Comparison of ENCODE assay signal across 8 cellular contexts in the genomic region with DNA sequence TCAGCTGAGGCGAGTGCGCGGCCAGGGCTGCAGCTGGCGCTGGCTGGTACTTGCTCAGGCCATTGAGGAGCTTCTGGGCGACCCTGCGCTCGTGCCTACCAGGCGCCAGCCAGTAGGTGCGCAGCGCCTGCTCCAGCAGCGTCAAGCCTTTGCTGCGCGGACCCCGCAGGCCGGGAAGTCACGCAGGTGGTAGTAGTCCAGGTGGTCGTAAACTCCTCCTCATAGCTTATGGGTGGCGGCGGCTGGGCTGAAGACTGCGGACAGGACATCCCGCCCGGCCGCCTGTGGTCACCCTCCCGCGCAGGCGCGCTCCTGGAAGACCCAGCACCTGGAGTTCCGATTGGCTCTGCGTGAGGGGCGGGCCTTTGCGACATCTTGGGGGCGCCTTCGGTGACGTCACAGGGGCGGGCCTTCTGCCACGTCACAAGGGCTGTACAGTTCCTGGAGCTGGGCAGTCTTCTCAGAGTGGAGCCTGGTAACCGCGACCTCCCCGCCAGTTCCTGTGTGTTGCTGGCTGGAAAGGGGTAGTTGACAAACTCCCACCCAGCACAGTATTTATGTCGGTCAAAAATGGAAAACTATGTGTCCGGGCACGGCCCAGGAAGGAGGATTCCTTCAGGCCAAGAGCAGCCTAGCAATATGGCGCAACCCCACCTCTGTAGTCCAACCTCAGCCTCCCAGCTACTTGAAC.
DNase-seq lines count a peak whose midpoint lies in the region; ATAC-seq, FAIRE-seq and TF ChIP-seq lines count a peak whose summit lies in the region.
"Not testable (repeated sequence)": the region's sequence is repeated elsewhere in the genome, so short reads cannot be mapped to it uniquely, and the experiment has no call there.

No MANE protein-coding gene starts in this region.

- not testable (repeated sequence) for H3K27me3 ChIP-seq in breast epithelium; small intestine (ENCODE audit: control insufficient read depth in 2 of 2, insufficient read depth in 2 of 2, low read length in 2 of 2)

- not testable (repeated sequence) for H3K9me3 ChIP-seq in breast epithelium; small intestine (ENCODE audit: control insufficient read depth, low read depth)

- peak; percentile 44 for TF ChIP-seq POLR2A in breast epithelium (IDR thresholded peaks at IDR 0.05)

- peak overlapping the region; percentile 72 to 75 (median 72) for H3K4me3 ChIP-seq in breast epithelium
- H3K4me3 ChIP-seq in small intestine (ENCODE audit: low read depth in 1 of 2, low read length in 2 of 2): peak overlapping the region; percentile 12 to 66

- FAIRE-seq in small intestine (lab: Jason Lieb, UNC): not testable (repeated sequence)

- not testable (repeated sequence) for H3K4me1 ChIP-seq in breast epithelium; small intestine (ENCODE audit: control insufficient read depth in 2 of 2, insufficient read depth in 1 of 2, low read depth in 1 of 2, low read length in 1 of 2)

- ATAC-seq in GM18873 (IDR thresholded peaks at IDR 0.05; ENCODE audit: low FRiP score, unreplicated experiment) (peak; percentile 97), HG03108 (IDR thresholded peaks at IDR 0.05; ENCODE audit: unreplicated experiment) (peak; percentile 98)

- H3K27ac ChIP-seq in VCaP (peak overlapping the region; percentile 43; the same call in 1 of the 2 replicates), breast epithelium (peak overlapping the region; percentile 91 to 94), small intestine (ENCODE audit: low read depth in 1 of 2, low read length in 1 of 2) (peak overlapping the region; percentile 67 to 68)

- intact Hi-C loops in breast epithelium (cut with DNase I; ENCODE audit: low total_unique reads): not testable (repeated sequence)

- DNase-seq in AG08396 (ENCODE audit: low spot score): peak; percentile 87
- peak; percentile 87 for DNase-seq in NCI-H2171 treated with DMSO at 0.1 percent for 48 hours (lab: John Stamatoyannopoulos, UW)
- peak; percentile 96 to 98 for DNase-seq in breast epithelium (ENCODE audit: low spot score in 2 of 2)
- peak; percentile 83 for DNase-seq in iPS-NIHi11 (ENCODE audit: low spot score)
- peak; percentile 95 for DNase-seq in small intestine

- H3K36me3 ChIP-seq in breast epithelium; small intestine (ENCODE audit: control insufficient read depth in 2 of 2, insufficient read depth in 2 of 2, low read length in 2 of 2): not testable (repeated sequence)

- TF ChIP-seq CTCF in VCaP (conservative IDR thresholded peaks at IDR 0.05); breast epithelium (IDR thresholded peaks at IDR 0.05): not testable (repeated sequence)

- 1 to 2% (median 2%) methylated on average over 39 to 43 of the region's 43 CpGs for WGBS in small intestine, 3 donors

Comparison
In these comparisons a context has a peak if more than half of its experiments do, and no peak if none do; other contexts are left out.
1. Peak in every context shown above with its lines: DNase-seq, ATAC-seq, H3K4me3 ChIP-seq and H3K27ac ChIP-seq.